8 cellular contexts compared by ENCODE assay signal in genomic region chr2:130451278-130451677, GRCh38. TPM values are rescaled to one million over a fixed set of nuclear protein-coding genes. Genes with fewer than 3 reads are reported as not detected.
"Had no signal": no experiment of that assay in that cellular context is flagged by ENCODE, and none has a peak within 500 bp of the region (broad histone marks: within the 10 kb centered on the region; RNA-seq: fewer than 3 reads in every experiment).

No MANE protein-coding gene starts in this region.

RNA-seq across cellular contexts. Expression of gene POTEI, which starts 57.9 kb away (rescaled TPM):
- total RNA-seq: LHCN-M2, MCF 10A, NCI-H460, PC-9, Right ventricle myocardium superior, RPMI7951, SJSA1 had no signal
- polyA plus RNA-seq: SK-N-SH had no signal
